1 cellular context compared by ENCODE assay signal in the genomic region with DNA sequence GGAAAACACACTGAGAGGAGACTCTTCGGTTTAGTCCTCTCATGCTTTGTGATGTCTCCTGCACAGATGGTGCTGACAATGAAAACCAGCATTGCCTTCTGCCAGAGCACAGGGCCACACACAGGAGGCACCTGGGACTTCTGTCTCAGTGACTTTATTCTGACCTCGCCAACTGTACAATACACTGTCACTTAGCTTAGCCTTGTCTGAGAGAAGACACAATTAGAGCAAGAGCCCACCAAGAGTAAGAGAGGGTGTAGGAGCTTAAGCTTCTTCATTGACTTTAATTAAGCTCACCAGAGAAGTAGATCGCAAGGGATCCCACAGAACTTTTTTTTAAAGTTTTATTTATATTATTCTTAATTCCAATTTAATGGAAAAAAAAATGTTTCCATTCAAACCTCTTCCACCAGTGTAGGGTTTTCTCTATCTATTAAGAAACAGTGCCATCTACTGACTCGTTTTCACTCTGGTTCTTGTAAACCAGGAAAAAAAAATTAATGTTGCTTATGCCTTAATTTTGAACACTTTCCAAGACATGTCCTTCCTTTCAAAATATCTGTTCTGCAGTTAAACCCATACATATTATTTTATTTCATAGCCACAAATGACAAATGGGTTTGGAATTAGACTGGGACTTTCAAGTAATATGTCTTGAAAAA.
TF ChIP-seq lines count a peak whose summit lies in the region.

No MANE protein-coding gene starts in this region.

TF ChIP-seq in HepG2, 621 proteins besides CTCF, POLR2A, EP300 and RAD21 (continued from another document):
- TF ChIP-seq ZXDC (CRISPR knock-in tag; IDR thresholded peaks at IDR 0.05) (no peak), ZBTB42 (CRISPR knock-in tag; IDR thresholded peaks at IDR 0.05) (no peak), GFI1 (CRISPR knock-in tag; IDR thresholded peaks at IDR 0.05; ENCODE audit: borderline replicate concordance) (no peak), ATF6 (CRISPR knock-in tag; conservative IDR thresholded peaks at IDR 0.05) (no peak)
